In the genomic region with DNA sequence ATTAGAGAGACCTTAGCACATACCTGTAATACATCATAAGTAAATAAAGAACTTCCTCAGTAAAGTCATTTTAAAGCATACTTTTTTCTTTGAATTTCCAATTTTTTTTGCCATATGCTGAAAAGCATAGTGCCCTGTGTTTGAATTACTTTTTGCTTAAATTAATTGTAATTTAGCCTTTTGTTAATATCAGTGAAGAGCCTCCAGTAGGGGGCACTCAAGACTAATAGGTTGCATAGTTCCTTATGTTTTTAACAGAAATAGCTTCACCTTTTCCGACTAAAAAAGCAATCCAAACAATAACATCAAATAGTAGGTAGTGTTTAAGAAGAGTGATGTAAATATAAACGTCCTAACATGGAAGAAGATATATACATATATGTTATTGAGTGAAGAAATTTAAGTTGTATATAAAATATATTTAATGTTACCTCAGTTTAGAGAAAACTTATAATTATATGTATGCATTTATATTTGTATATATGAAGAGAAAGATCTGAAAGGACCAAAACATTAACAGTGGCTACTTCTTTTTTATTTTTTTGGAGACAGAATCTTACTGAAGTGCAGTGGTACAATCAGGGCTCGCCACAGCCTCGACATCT, we compare ENCODE assay signal across 9 cellular contexts. TPM values are rescaled to one million over a fixed set of nuclear protein-coding genes. Genes with fewer than 3 reads are reported as not detected.
DNase-seq lines count a peak whose midpoint lies in the region; ATAC-seq, FAIRE-seq and TF ChIP-seq lines count a peak whose summit lies in the region.
"Had no signal": no experiment of that assay in that cellular context is flagged by ENCODE, and none has a peak within 500 bp of the region (broad histone marks: within the 10 kb centered on the region; RNA-seq: fewer than 3 reads in every experiment).

No MANE protein-coding gene starts in this region.

- H3K4me3 ChIP-seq in bronchial epithelial cell (ENCODE audit: low read depth, low read length) (no peak overlapping the region), lower lobe of right lung (no peak overlapping the region), upper lobe of right lung (no peak overlapping the region)

- no peak for FAIRE-seq in bronchial epithelial cell (lab: Jason Lieb, UNC)

- H3K27ac ChIP-seq in lower lobe of right lung (no peak overlapping the region), upper lobe of right lung (no peak overlapping the region)

- intact Hi-C loops in lower lobe of right lung (cut with DNase I) (loop anchor here (10.0 kb wide), 1 partner anchor 294 kb away; no protein-coding TSS in a partner anchor), upper lobe of right lung (cut with DNase I) (loop anchor here (10.0 kb wide), 1 partner anchor 294 kb away; no protein-coding TSS in a partner anchor)

- H3K27me3 ChIP-seq in bronchial epithelial cell (ENCODE audit: control insufficient read depth, insufficient read depth, low read length) (no peaks in the 10 kb centered on the region), lower lobe of right lung (ENCODE audit: low read depth) (no peaks in the 10 kb centered on the region), upper lobe of right lung (no peaks in the 10 kb centered on the region)

- TF ChIP-seq CTCF in bronchial epithelial cell (IDR thresholded peaks at IDR 0.05; ENCODE audit: insufficient read depth, low read length, severe bottlenecking) = peak; percentile 44
- TF ChIP-seq CTCF in lower lobe of right lung (IDR thresholded peaks at IDR 0.05) = peak; percentile 77
- peak; percentile 86 for TF ChIP-seq CTCF in upper lobe of right lung (IDR thresholded peaks at IDR 0.05)

- no peak for TF ChIP-seq POLR2A in GM18505 (IDR thresholded peaks at IDR 0.05; ENCODE audit: borderline replicate concordance, extremely low read depth, insufficient read depth, insufficient read length)

- H3K36me3 ChIP-seq in bronchial epithelial cell (ENCODE audit: control insufficient read depth, insufficient read depth, low read length) (peaks cover 4% of the 10 kb centered on the region), lower lobe of right lung (peaks cover 11% of the 10 kb centered on the region), upper lobe of right lung (peaks cover 8% of the 10 kb centered on the region)

- H3K4me1 ChIP-seq in lower lobe of right lung (no peaks in the 10 kb centered on the region), upper lobe of right lung (no peaks in the 10 kb centered on the region)

- DNase-seq in NCI-H2196 (lab: John Stamatoyannopoulos, UW; ENCODE audit: unreplicated experiment) = peak; percentile 65
- DNase-seq in NCI-H2196 treated with DMSO at 0.1 percent for 48 hours (lab: John Stamatoyannopoulos, UW; ENCODE audit: unreplicated experiment) = no peak
- peak; percentile 54 for DNase-seq in HuH-7.5 (ENCODE audit: low spot score)
- DNase-seq in RKO (ENCODE audit: low spot score) = peak; percentile 49
- DNase-seq in bronchial epithelial cell (ENCODE audit: low read depth) = peak; percentile 47
- no peak for DNase-seq in lower lobe of right lung
- DNase-seq in upper lobe of right lung = no peak

- ATAC-seq in lower lobe of right lung = no peak
- peak; percentile 47 for ATAC-seq in upper lobe of right lung
- no peak for ATAC-seq in GM18505 (IDR thresholded peaks at IDR 0.05; ENCODE audit: unreplicated experiment)
- ATAC-seq: activated naive CD4-positive, alpha-beta T cell treated with anti-CD3 and anti-CD28 coated beads, Interleukin-2, amount 50 U/mL, for 72 hours had no signal

- H3K9me3 ChIP-seq in lower lobe of right lung (no peaks in the 10 kb centered on the region), upper lobe of right lung (no peaks in the 10 kb centered on the region)

RNA-seq across cellular contexts. Expression of a gene that starts 18.6 kb away (rescaled TPM):
- total RNA-seq in bronchial epithelial cell (17.6 and 34.4 TPM in 2 replicates), lower lobe of right lung (21.0 TPM), upper lobe of right lung (15.3 TPM)

RNA-seq across cellular contexts. Expression of a gene that starts 19.2 kb away (rescaled TPM):
- total RNA-seq in bronchial epithelial cell (under 0.01 TPM in 1 of 2 replicates, not detected in the other), lower lobe of right lung (6.8 TPM), upper lobe of right lung (1.3 TPM)

RNA-seq across cellular contexts. Expression of a gene that starts 44.6 kb away (rescaled TPM):
- total RNA-seq in bronchial epithelial cell = 0.26 and 0.38 TPM in 2 replicates
- total RNA-seq in lower lobe of right lung = 0.30 TPM
- total RNA-seq in upper lobe of right lung = not detected

Comparison
In these comparisons a context has a peak if more than half of its experiments do, and no peak if none do; other contexts are left out.
1. DNase-seq: peak in NCI-H2196 (single experiment), HuH-7.5 (single experiment), RKO (single experiment) and bronchial epithelial cell (single experiment); none in NCI-H2196 treated with DMSO at 0.1 percent for 48 hours (single experiment), lower lobe of right lung (single experiment) and upper lobe of right lung (single experiment).
2. Peak in every context shown above with its lines, with median percentiles within 50 percentile points of each other: CTCF ChIP-seq.